8 cellular contexts compared by ENCODE assay signal in the genomic region with DNA sequence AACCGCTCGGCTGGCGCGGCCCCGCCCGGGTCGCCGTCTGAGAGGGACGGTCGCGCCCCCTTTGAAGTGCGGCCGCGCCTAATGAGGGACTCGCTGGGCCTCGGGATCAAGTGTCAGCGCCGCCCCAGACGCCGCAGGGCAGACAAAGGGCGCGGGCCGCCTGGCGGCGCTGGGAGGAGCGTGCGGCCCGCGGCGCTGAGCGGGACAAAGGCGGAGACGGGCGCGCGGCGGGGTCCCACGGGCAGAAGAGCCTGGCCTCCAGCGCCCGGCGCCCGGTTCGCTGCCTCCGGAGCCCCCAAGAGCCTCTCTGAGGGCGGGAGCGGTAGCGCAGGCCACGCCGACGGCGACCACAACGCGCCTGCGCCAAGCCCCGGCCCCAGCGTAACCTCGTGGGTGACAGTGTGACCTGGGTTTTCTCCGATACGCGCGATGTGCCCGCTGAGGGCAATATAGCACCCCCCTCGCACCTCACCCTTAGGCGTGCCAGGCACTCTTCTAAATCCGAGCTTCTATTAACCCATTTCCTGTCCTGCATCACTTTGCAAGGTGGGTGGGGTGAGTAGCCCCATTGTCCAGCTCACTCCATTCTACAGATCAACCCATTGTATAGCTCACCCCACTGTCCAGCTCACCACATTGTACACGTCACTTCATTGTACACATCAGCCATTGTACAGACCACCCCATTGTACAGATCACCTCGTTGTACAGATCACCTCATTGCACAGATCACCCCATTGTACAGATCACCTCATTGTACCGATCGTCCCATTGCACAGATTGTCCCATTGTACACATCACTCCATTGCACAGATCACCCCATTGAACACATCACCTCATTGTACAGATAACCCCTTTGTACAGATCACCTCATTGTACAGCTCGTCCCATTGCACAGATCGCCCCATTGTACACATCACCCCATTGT. TPM values are rescaled to one million over a fixed set of nuclear protein-coding genes. Genes with fewer than 3 reads are reported as not detected.
DNase-seq lines count a peak whose midpoint lies in the region; ATAC-seq and TF ChIP-seq lines count a peak whose summit lies in the region.

No MANE protein-coding gene starts in this region.

- H3K27me3 ChIP-seq in BLaER1 treated with 17β-estradiol and CSF1 and Interleukin-3, amounts not matched to agents 10 nM and 100 nM, result peaks cover 0 to 9% (median 0%) of the 10 kb centered on the region in 11 experiments; a peak in 3 of 22 replicates
- H3K27me3 ChIP-seq in kidney epithelial cell (ENCODE audit: control insufficient read depth, insufficient read depth, low read length), result no peaks in the 10 kb centered on the region

- no peak for TF ChIP-seq CTCF in kidney epithelial cell (IDR thresholded peaks at IDR 0.05; ENCODE audit: insufficient read depth, low read length, poor library complexity, severe bottlenecking)

- peak overlapping the region; percentile 55 to 74 (median 64) for H3K4me3 ChIP-seq in BLaER1 treated with 17β-estradiol and CSF1 and Interleukin-3, amounts not matched to agents 10 nM and 100 nM
- H3K4me3 ChIP-seq in kidney epithelial cell (ENCODE audit: low read depth, low read length), result peak overlapping the region; percentile 63

- no peaks in the 10 kb centered on the region for H4K20me1 ChIP-seq in BLaER1 treated with 17β-estradiol and CSF1 and Interleukin-3, amounts not matched to agents 10 nM and 100 nM

- peaks cover 0 to 2% (median 0%) of the 10 kb centered on the region in 11 experiments; a peak in 4 of 22 replicates for H3K9me3 ChIP-seq in BLaER1 treated with 17β-estradiol and CSF1 and Interleukin-3, amounts not matched to agents 10 nM and 100 nM (replicated peaks in 1 of 11)

- ATAC-seq in GM19395 (IDR thresholded peaks at IDR 0.05; ENCODE audit: unreplicated experiment) (peak; percentile 75), HG03571 (IDR thresholded peaks at IDR 0.05; ENCODE audit: unreplicated experiment) (peak; percentile 70)

- H3K4me2 ChIP-seq in BLaER1 treated with 17β-estradiol and CSF1 and Interleukin-3, amounts not matched to agents 10 nM and 100 nM, result peak overlapping the region; percentile 74 to 93 (median 85)

- DNase-seq in activated CD4-positive, CD25-positive, alpha-beta regulatory T cell treated with anti-CD3 and anti-CD28 coated beads, Interleukin-2, amount 50 U/mL, for 16 hours (ENCODE audit: low read depth, low spot score), result peak; percentile 35
- peak; percentile 66 for DNase-seq in central memory CD4-positive, alpha-beta T cell
- DNase-seq in kidney epithelial cell (ENCODE audit: low read depth), result no peak
- peak; percentile 26 to 44 (median 38) for DNase-seq in stimulated activated CD4-positive, alpha-beta T cell treated with anti-CD3 and anti-CD28 coated beads, Interleukin-1b, Interleukin-23, amount 100 ng/mL, for 24 hours (ENCODE audit: low read depth in 4 of 4, low spot score in 1 of 4)
- DNase-seq in amniotic stem cell (lab: John Stamatoyannopoulos, UW), result no peak

- H3K4me1 ChIP-seq in BLaER1 treated with 17β-estradiol and CSF1 and Interleukin-3, amounts not matched to agents 10 nM and 100 nM, result peaks cover 8 to 19% (median 12%) of the 10 kb centered on the region in 10 experiments; a peak in 19 of 20 replicates

- H3K36me3 ChIP-seq in BLaER1 treated with 17β-estradiol and CSF1 and Interleukin-3, amounts not matched to agents 10 nM and 100 nM, result peaks cover 0 to 7% (median 0%) of the 10 kb centered on the region in 11 experiments; a peak in 2 of 22 replicates
- H3K36me3 ChIP-seq in kidney epithelial cell (ENCODE audit: control insufficient read depth, insufficient read depth, low read length), result no peaks in the 10 kb centered on the region

- H3K9ac ChIP-seq in BLaER1 treated with 17β-estradiol and CSF1 and Interleukin-3, amounts not matched to agents 10 nM and 100 nM, result peak overlapping the region; percentile 69 to 87 (median 78)

- peak overlapping the region; percentile 63 to 82 (median 70) for H3K27ac ChIP-seq in BLaER1 treated with 17β-estradiol and CSF1 and Interleukin-3, amounts not matched to agents 10 nM and 100 nM

RNA-seq across cellular contexts. Expression of a gene that starts 33.7 kb away (rescaled TPM):
- total RNA-seq in kidney epithelial cell, result 25.5 and 39.7 TPM in 2 replicates

Comparison
In these comparisons a context has a peak if more than half of its experiments do, and no peak if none do; other contexts are left out.
1. DNase-seq: peak in activated CD4-positive, CD25-positive, alpha-beta regulatory T cell treated with anti-CD3 and anti-CD28 coated beads, Interleukin-2, amount 50 U/mL, for 16 hours (single experiment), central memory CD4-positive, alpha-beta T cell (single experiment) and stimulated activated CD4-positive, alpha-beta T cell treated with anti-CD3 and anti-CD28 coated beads, Interleukin-1b, Interleukin-23, amount 100 ng/mL, for 24 hours (4 of 4); none in kidney epithelial cell (single experiment) and amniotic stem cell (single experiment).